Comparison of ENCODE assay signal across 24 cellular contexts in genomic region chr3:36446230-36446629, GRCh38.
"Had no signal": no experiment of that assay in that cellular context is flagged by ENCODE, and none has a peak within 500 bp of the region (broad histone marks: within the 10 kb centered on the region; RNA-seq: fewer than 3 reads in every experiment).

No MANE protein-coding gene starts in this region.

- H3K27ac ChIP-seq: coronary artery, epithelial cell of prostate, lower lobe of right lung, right lobe of liver, skin epidermis, stomach, suprapubic skin, transverse colon had no signal

- H3K9me3 Mint-ChIP-seq: activated T-helper 1 cell treated with anti-CD3 and anti-CD28 coated beads, Interleukin-12 subunit alpha, Interleukin-12 subunit beta, Interleukin-2, Interleukin-4 antibody, amounts not matched to agents 30 ng/mL and 10 ng/mL and 1 ng/mL, durations not matched to agents 14 hours and 24 hours and 36 hours; endodermal cell; WTC11 had no signal

- H3K36me3 ChIP-seq: lower lobe of right lung, right lobe of liver, stomach, suprapubic skin, transverse colon had no signal

- H3K27me3 Mint-ChIP-seq: activated naive CD4-positive, alpha-beta T cell treated with anti-CD3 and anti-CD28 coated beads, Interleukin-2, amount 50 U/mL, for 24 hours; naive B cell; stimulated activated memory B cell treated with anti-CD40 and anti-IgM and Interleukin-4, amounts not matched to agents 10 μg/mL and 1 μg/mL and 100 μg/mL, for 72 hours had no signal

- H3K36me3 Mint-ChIP-seq: activated naive CD4-positive, alpha-beta T cell treated with anti-CD3 and anti-CD28 coated beads, Interleukin-2, amount 50 U/mL, for 24 hours; naive B cell; stimulated activated memory B cell treated with anti-CD40 and anti-IgM and Interleukin-4, amounts not matched to agents 10 μg/mL and 1 μg/mL and 100 μg/mL, for 72 hours had no signal

- ATAC-seq: left lobe of liver; lower lobe of right lung; right lobe of liver; stimulated activated memory B cell treated with anti-CD40 and anti-IgM and Interleukin-4, amounts not matched to agents 10 μg/mL and 1 μg/mL and 100 μg/mL, for 72 hours; WTC11 had no signal

- H3K4me3 Mint-ChIP-seq: activated naive CD4-positive, alpha-beta T cell treated with anti-CD3 and anti-CD28 coated beads, Interleukin-2, amount 50 U/mL, for 24 hours; activated T-helper 1 cell treated with anti-CD3 and anti-CD28 coated beads, Interleukin-12 subunit alpha, Interleukin-12 subunit beta, Interleukin-2, Interleukin-4 antibody, amounts not matched to agents 30 ng/mL and 10 ng/mL and 1 ng/mL, durations not matched to agents 14 hours and 24 hours and 36 hours; endodermal cell; naive B cell; stimulated activated memory B cell treated with anti-CD40 and anti-IgM and Interleukin-4, amounts not matched to agents 10 μg/mL and 1 μg/mL and 100 μg/mL, for 72 hours; WTC11 had no signal

- H3K27ac Mint-ChIP-seq: activated naive CD4-positive, alpha-beta T cell treated with anti-CD3 and anti-CD28 coated beads, Interleukin-2, amount 50 U/mL, for 24 hours; activated T-helper 1 cell treated with anti-CD3 and anti-CD28 coated beads, Interleukin-12 subunit alpha, Interleukin-12 subunit beta, Interleukin-2, Interleukin-4 antibody, amounts not matched to agents 30 ng/mL and 10 ng/mL and 1 ng/mL, durations not matched to agents 14 hours and 24 hours and 36 hours; endodermal cell; naive B cell; stimulated activated memory B cell treated with anti-CD40 and anti-IgM and Interleukin-4, amounts not matched to agents 10 μg/mL and 1 μg/mL and 100 μg/mL, for 72 hours; WTC11 had no signal

- H3K4me1 ChIP-seq: ascending aorta, lower lobe of right lung, right lobe of liver, stomach, suprapubic skin, transverse colon had no signal

- H3K9me3 ChIP-seq: ascending aorta, lower lobe of right lung, right lobe of liver, stomach, suprapubic skin, transverse colon had no signal

- DNase-seq: activated CD4-positive, alpha-beta T cell treated with anti-CD3 and anti-CD28 coated beads for 4 hours; activated CD4-positive, alpha-beta T cell treated with anti-CD3 and anti-CD28 coated beads, Interleukin-2, amount 50 U/mL, for 48 hours; activated gamma-delta T cell; cerebellar nuclear complex; endodermal cell; kidney; lower lobe of right lung; naive B cell; occipital lobe; right lobe of liver; stomach; T-helper 9 cell; transverse colon had no signal

- H3K27me3 ChIP-seq: ascending aorta, right lobe of liver, stomach, suprapubic skin, transverse colon had no signal

- H3K4me3 ChIP-seq: ascending aorta, coronary artery, lower lobe of right lung, right lobe of liver, skin epidermis, stomach, suprapubic skin, transverse colon had no signal

- FAIRE-seq: kidney, urothelium cell line had no signal

- H3K4me1 Mint-ChIP-seq: activated naive CD4-positive, alpha-beta T cell treated with anti-CD3 and anti-CD28 coated beads, Interleukin-2, amount 50 U/mL, for 24 hours; naive B cell; stimulated activated memory B cell treated with anti-CD40 and anti-IgM and Interleukin-4, amounts not matched to agents 10 μg/mL and 1 μg/mL and 100 μg/mL, for 72 hours had no signal
